ENCODE assay signal across 1 cellular context in the genomic region with DNA sequence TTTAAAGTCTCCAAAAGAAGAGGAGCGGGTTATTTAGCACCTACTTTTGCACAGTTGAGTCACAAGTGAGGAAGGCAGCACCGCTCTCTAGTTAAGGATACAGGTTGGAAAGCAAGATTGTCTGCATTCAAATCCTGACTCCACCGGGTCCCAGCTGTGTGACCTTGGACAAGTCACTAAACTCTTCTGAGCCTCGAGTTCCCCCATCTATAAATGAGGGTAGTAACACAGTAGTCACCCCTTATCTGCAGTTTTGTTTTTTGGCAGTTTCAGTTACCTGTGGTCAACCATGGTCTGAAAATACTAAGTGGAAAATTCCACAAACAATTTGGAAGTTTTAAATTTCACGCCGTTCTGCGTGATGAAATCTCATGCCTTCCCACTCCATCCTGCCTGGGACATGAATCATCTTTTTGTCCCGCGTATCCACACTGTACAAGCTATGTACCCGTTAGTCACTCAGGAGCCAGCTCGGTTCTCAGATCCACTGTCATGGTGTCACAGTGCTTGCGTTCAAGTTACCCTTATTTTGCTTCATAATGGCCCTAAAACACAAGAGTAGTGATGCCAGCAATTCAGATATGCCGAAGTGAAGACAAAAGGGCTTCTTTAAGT.
TF ChIP-seq lines count a peak whose summit lies in the region.

No MANE protein-coding gene starts in this region.

TF ChIP-seq in WTC11, 78 proteins besides CTCF, POLR2A, EP300 and RAD21 (continued from another document):
- TF ChIP-seq, protein P1, sequence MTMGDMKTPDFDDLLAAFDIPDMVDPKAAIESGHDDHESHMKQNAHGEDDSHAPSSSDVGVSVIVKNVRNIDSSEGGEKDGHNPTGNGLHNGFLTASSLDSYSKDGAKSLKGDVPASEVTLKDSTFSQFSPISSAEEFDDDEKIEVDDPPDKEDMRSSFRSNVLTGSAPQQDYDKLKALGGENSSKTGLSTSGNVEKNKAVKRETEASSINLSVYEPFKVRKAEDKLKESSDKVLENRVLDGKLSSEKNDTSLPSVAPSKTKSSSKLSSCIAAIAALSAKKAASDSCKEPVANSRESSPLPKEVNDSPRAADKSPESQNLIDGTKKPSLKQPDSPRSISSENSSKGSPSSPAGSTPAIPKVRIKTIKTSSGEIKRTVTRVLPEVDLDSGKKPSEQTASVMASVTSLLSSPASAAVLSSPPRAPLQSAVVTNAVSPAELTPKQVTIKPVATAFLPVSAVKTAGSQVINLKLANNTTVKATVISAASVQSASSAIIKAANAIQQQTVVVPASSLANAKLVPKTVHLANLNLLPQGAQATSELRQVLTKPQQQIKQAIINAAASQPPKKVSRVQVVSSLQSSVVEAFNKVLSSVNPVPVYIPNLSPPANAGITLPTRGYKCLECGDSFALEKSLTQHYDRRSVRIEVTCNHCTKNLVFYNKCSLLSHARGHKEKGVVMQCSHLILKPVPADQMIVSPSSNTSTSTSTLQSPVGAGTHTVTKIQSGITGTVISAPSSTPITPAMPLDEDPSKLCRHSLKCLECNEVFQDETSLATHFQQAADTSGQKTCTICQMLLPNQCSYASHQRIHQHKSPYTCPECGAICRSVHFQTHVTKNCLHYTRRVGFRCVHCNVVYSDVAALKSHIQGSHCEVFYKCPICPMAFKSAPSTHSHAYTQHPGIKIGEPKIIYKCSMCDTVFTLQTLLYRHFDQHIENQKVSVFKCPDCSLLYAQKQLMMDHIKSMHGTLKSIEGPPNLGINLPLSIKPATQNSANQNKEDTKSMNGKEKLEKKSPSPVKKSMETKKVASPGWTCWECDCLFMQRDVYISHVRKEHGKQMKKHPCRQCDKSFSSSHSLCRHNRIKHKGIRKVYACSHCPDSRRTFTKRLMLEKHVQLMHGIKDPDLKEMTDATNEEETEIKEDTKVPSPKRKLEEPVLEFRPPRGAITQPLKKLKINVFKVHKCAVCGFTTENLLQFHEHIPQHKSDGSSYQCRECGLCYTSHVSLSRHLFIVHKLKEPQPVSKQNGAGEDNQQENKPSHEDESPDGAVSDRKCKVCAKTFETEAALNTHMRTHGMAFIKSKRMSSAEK (CRISPR knock-in tag; IDR thresholded peaks at IDR 0.05; ENCODE audit: borderline replicate concordance), result no peak
- TF ChIP-seq ZNF671 (CRISPR knock-in tag; IDR thresholded peaks at IDR 0.05) (no peak), ZNF263 (CRISPR knock-in tag; IDR thresholded peaks at IDR 0.05; ENCODE audit: low read depth) (no peak), ZSCAN18 (CRISPR knock-in tag; IDR thresholded peaks at IDR 0.05) (no peak), ZNF416 (CRISPR knock-in tag; IDR thresholded peaks at IDR 0.05) (no peak), ETV6 (CRISPR knock-in tag; IDR thresholded peaks at IDR 0.05) (no peak), ZNF512 (CRISPR knock-in tag; IDR thresholded peaks at IDR 0.05; ENCODE audit: borderline replicate concordance) (no peak), ZNF138 (CRISPR knock-in tag; conservative IDR thresholded peaks at IDR 0.05) (no peak), PREB (CRISPR knock-in tag; IDR thresholded peaks at IDR 0.05; ENCODE audit: borderline replicate concordance) (no peak)
- TF ChIP-seq, protein P2, sequence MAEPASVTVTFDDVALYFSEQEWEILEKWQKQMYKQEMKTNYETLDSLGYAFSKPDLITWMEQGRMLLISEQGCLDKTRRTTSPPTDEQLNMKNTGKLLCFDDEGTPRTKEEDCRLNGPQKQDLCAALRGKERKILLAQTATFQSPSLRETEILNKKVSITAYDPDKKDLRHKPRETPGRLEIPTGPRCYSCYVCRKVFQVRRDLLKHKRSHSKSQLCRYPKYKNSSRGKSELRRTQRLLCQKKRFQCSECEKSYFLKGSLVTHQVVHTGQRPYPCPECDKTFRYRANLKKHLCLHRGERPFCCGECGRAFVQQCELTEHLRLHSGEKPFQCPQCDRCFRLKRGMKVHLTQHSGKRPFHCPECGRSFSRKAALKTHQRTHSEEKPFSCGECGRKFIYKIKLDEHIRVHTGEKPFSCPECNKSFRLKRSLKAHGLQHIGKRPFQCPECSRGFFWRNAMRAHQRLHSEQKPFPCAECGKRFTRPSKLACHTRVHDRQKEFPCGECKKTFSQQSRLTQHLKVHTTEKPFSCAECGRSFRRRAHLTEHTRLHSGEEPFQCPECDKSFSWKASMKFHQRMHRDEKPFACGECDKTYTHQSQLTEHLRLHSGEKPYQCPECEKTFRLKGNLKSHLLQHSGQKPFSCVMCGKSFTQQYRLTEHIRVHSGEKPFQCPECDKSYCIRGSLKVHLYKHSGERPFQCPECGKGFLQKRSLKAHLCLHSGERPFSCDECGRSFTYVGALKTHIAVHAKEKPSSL (CRISPR knock-in tag; conservative IDR thresholded peaks at IDR 0.05), result no peak
